In genomic region chr16:15658149-15658548, GRCh38 we compare ENCODE assay signal across 2 cellular contexts.
TF ChIP-seq lines count a peak whose summit lies in the region.

No MANE protein-coding gene starts in this region.

TF ChIP-seq in HEK293, 187 proteins besides CTCF, POLR2A, EP300 and RAD21:
- no peak for TF ChIP-seq ZNF202 (tag by site-specific recombination; IDR thresholded peaks at IDR 0.05; ENCODE audit: borderline replicate concordance)
- peak; percentile 46; the same call in 1 of the 2 replicates for TF ChIP-seq PRDM4 (tag by site-specific recombination; IDR thresholded peaks at IDR 0.05)
- no peak for TF ChIP-seq ZNF670 (tag by site-specific recombination; IDR thresholded peaks at IDR 0.05; ENCODE audit: low read depth)
- TF ChIP-seq GLIS1 (tag by site-specific recombination; IDR thresholded peaks at IDR 0.05) = no peak
- peak; percentile 39 for TF ChIP-seq SP2 (tag by site-specific recombination; IDR thresholded peaks at IDR 0.05)
- no peak for TF ChIP-seq ZNF692 (tag by site-specific recombination; IDR thresholded peaks at IDR 0.05)

TF ChIP-seq in K562, 482 proteins besides CTCF, POLR2A, EP300 and RAD21:
- TF ChIP-seq TSC22D4 (tag; IDR thresholded peaks at IDR 0.05) (no peak), PRMT5 (CRISPR knock-in tag; IDR thresholded peaks at IDR 0.05) (no peak), HBP1 (CRISPR knock-in tag; IDR thresholded peaks at IDR 0.05) (no peak), ZBTB8A (IDR thresholded peaks at IDR 0.05; ENCODE audit: partially characterized antibody) (no peak)
